In genomic region chr14:73290279-73290678, GRCh38 we compare ENCODE assay signal across 10 cellular contexts. TPM values are rescaled to one million over a fixed set of nuclear protein-coding genes. Genes with fewer than 3 reads are reported as not detected.
DNase-seq lines count a peak whose midpoint lies in the region; ATAC-seq and TF ChIP-seq lines count a peak whose summit lies in the region.
"Had no signal": no experiment of that assay in that cellular context is flagged by ENCODE, and none has a peak within 500 bp of the region (broad histone marks: within the 10 kb centered on the region; RNA-seq: fewer than 3 reads in every experiment).

No MANE protein-coding gene starts in this region.

- H3K4me3 ChIP-seq in fibroblast of villous mesenchyme (ENCODE audit: low read depth, low read length), result no peak overlapping the region

- DNase-seq in fibroblast of villous mesenchyme (ENCODE audit: low read depth) (peak; percentile 23), NCI-H1436 (lab: John Stamatoyannopoulos, UW) (no peak), MV-4-11 (lab: John Stamatoyannopoulos, UW) (no peak)
- DNase-seq in activated CD4-positive, alpha-beta T cell treated with anti-CD3 and anti-CD28 coated beads for 4 hours, result no peak
- DNase-seq: activated CD4-positive, alpha-beta T cell treated with anti-CD3 and anti-CD28 coated beads, Interleukin-2, amount 50 U/mL, for 4 hours; brain microvascular endothelial cell had no signal

- TF ChIP-seq CTCF in fibroblast of villous mesenchyme (IDR thresholded peaks at IDR 0.05; ENCODE audit: insufficient read depth, low read depth, low read length), result no peak

- ATAC-seq in GM18520 (IDR thresholded peaks at IDR 0.05; ENCODE audit: unreplicated experiment), result peak; percentile 64
- peak; percentile 59 for ATAC-seq in GM21515 (IDR thresholded peaks at IDR 0.05; ENCODE audit: unreplicated experiment)
- ATAC-seq in HG03280 (IDR thresholded peaks at IDR 0.05; ENCODE audit: unreplicated experiment), result peak; percentile 74

RNA-seq across cellular contexts. Expression of gene PAPLN, which starts 53.0 kb away (rescaled TPM):
- total RNA-seq in fibroblast of villous mesenchyme, result 1.6 and 4.3 TPM in 2 replicates
- total RNA-seq: H4 had no signal
